ENCODE assay signal across 8 cellular contexts in genomic region chr22:44497904-44498242, GRCh38. TPM values are rescaled to one million over a fixed set of nuclear protein-coding genes. Genes with fewer than 3 reads are reported as not detected.
A peak's percentile ranks its signal among the peaks of the same experiment; 100 is the strongest.
DNase-seq lines count a peak whose midpoint lies in the region; ATAC-seq and TF ChIP-seq lines count a peak whose summit lies in the region.

TSS of gene RTL6 (minus strand) at chr22:44498233. CDS start at chr22:44497556, 677 bp downstream.

- H3K27me3 Mint-ChIP-seq in activated CD8-positive, alpha-beta T cell treated with anti-CD3 and anti-CD28 coated beads for 36 hours: no peaks in the 10 kb centered on the region

- POLR2A ChIA-PET in activated CD8-positive, alpha-beta T cell treated with anti-CD3 and anti-CD28 coated beads for 36 hours (lab: Charles Lee): no interaction called here

- intact Hi-C loops in activated CD8-positive, alpha-beta T cell treated with anti-CD3 and anti-CD28 coated beads for 36 hours (cut with micrococcal nuclease): no loop called here

- peak within 1 kb of the TSS; percentile 77 for H3K27ac ChIP-seq in cardiac muscle cell
- peak within 1 kb of the TSS; percentile 48 for H3K27ac ChIP-seq in rectal smooth muscle tissue (ENCODE audit: low read depth, low read length)

- peaks cover 11% of the 10 kb centered on the region for H3K4me1 ChIP-seq in cardiac muscle cell (ENCODE audit: low read depth)
- H3K4me1 ChIP-seq in rectal smooth muscle tissue (ENCODE audit: control insufficient read depth, insufficient read depth, low read length): peaks cover 4% of the 10 kb centered on the region

- no peak for TF ChIP-seq CTCF in activated CD8-positive, alpha-beta T cell treated with anti-CD3 and anti-CD28 coated beads for 36 hours (IDR thresholded peaks at IDR 0.05)
- no peak for TF ChIP-seq CTCF in cardiac muscle cell (IDR thresholded peaks at IDR 0.05; ENCODE audit: low read depth, low read length)
- no peak for TF ChIP-seq CTCF in GM13976 (IDR thresholded peaks at IDR 0.05; ENCODE audit: borderline replicate concordance, control extremely low read depth, extremely low read depth, insufficient read depth, missing control alignments)

- H3K36me3 Mint-ChIP-seq in activated CD8-positive, alpha-beta T cell treated with anti-CD3 and anti-CD28 coated beads for 36 hours (ENCODE audit: low read depth): peaks cover 29% of the 10 kb centered on the region

- peak; percentile 19 for ATAC-seq in HG02970 (IDR thresholded peaks at IDR 0.05; ENCODE audit: low FRiP score, unreplicated experiment)
- no peak for ATAC-seq in activated CD8-positive, alpha-beta T cell treated with anti-CD3 and anti-CD28 coated beads for 36 hours

- DNase-seq in activated CD8-positive, alpha-beta T cell treated with anti-CD3 and anti-CD28 coated beads for 36 hours: no peak
- DNase-seq in cardiac muscle cell (ENCODE audit: low read depth in 1 of 2, low spot score in 1 of 2) (no peak), NCI-H524 treated with DMSO at 0.1 percent for 48 hours (lab: John Stamatoyannopoulos, UW) (no peak), NCI-H1436 (lab: John Stamatoyannopoulos, UW) (no peak), GM13976 (ENCODE audit: low spot score) (no peak)
- DNase-seq in central memory CD4-positive, alpha-beta T cell: no peak

- H3K36me3 ChIP-seq in cardiac muscle cell (no peaks in the 10 kb centered on the region), rectal smooth muscle tissue (ENCODE audit: control insufficient read depth, insufficient read depth, low read length) (peaks cover 2% of the 10 kb centered on the region)

- H3K9ac ChIP-seq in rectal smooth muscle tissue (ENCODE audit: low read length): peak within 1 kb of the TSS; percentile 36

- H3K4me1 Mint-ChIP-seq in activated CD8-positive, alpha-beta T cell treated with anti-CD3 and anti-CD28 coated beads for 36 hours (ENCODE audit: low read depth): peaks cover 24% of the 10 kb centered on the region

- H3K9me3 ChIP-seq in cardiac muscle cell (ENCODE audit: low read depth): no peaks in the 10 kb centered on the region

- H3K9me3 Mint-ChIP-seq in activated CD8-positive, alpha-beta T cell treated with anti-CD3 and anti-CD28 coated beads for 36 hours: peaks cover 2% of the 10 kb centered on the region

- H3K27me3 ChIP-seq in cardiac muscle cell (no peaks in the 10 kb centered on the region), rectal smooth muscle tissue (ENCODE audit: control insufficient read depth, insufficient read depth, low read length) (no peaks in the 10 kb centered on the region)

- CTCF ChIA-PET in activated CD8-positive, alpha-beta T cell treated with anti-CD3 and anti-CD28 coated beads for 36 hours (lab: Charles Lee): no interaction called here

- in situ Hi-C loops in GM13976 (cut with MboI; ENCODE audit: low sequenced_read_pairs, unreplicated experiment): no loop called here

- H3K27ac Mint-ChIP-seq in activated CD8-positive, alpha-beta T cell treated with anti-CD3 and anti-CD28 coated beads for 36 hours: peak within 1 kb of the TSS; percentile 87

- H3K4me3 Mint-ChIP-seq in activated CD8-positive, alpha-beta T cell treated with anti-CD3 and anti-CD28 coated beads for 36 hours: peak within 1 kb of the TSS; percentile 74

- H3K4me3 ChIP-seq in cardiac muscle cell (peak within 1 kb of the TSS; percentile 61), rectal smooth muscle tissue (ENCODE audit: low read length) (peak within 1 kb of the TSS; percentile 77)

RNA-seq across cellular contexts. Expression of gene RTL6, which starts in this region (rescaled TPM):
- 1 to 10 TPM; 5.7 to 6.1 TPM for total RNA-seq in activated CD8-positive, alpha-beta T cell treated with anti-CD3 and anti-CD28 coated beads for 36 hours
- 50.7 and 55.5 TPM in 2 replicates for total RNA-seq in cardiac muscle cell
- 30.0 and 37.4 TPM in 2 replicates for polyA plus RNA-seq in cardiac muscle cell
